In the genomic region with DNA sequence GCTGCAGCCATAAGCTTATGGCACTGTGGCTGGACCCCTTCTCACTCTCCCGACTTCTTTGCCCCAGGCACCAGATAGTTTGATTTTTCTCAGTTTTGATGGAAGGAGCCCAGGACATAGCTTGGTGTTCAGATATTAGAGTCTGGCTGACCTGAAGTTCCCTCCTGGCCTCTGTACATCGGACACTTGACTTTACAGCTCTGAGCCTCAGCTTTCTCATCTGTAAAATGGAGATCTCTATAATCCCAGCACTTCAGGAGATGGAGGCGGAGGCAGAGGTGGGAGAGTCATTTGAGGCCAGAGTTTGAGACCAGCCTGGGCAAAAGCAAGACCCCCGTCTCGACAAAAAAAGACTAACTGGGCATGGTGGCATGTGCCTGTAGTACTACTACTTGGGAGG, we compare ENCODE assay signal across 1 cellular context.
TF ChIP-seq lines count a peak whose summit lies in the region.

No MANE protein-coding gene starts in this region.

TF ChIP-seq in IMR-90, 13 proteins besides CTCF, POLR2A, EP300 and RAD21 (continued from another document):
- TF ChIP-seq, protein P1, sequence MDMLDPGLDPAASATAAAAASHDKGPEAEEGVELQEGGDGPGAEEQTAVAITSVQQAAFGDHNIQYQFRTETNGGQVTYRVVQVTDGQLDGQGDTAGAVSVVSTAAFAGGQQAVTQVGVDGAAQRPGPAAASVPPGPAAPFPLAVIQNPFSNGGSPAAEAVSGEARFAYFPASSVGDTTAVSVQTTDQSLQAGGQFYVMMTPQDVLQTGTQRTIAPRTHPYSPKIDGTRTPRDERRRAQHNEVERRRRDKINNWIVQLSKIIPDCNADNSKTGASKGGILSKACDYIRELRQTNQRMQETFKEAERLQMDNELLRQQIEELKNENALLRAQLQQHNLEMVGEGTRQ (IDR thresholded peaks at IDR 0.05; ENCODE audit: low read depth, low read length), result no peak
- no peak for TF ChIP-seq RCOR1 (IDR thresholded peaks at IDR 0.05; ENCODE audit: insufficient replicate concordance, low read length)
TF ChIP-seq in IMR-90: peak in this region for 0.
